11 cellular contexts compared by ENCODE assay signal in the genomic region with DNA sequence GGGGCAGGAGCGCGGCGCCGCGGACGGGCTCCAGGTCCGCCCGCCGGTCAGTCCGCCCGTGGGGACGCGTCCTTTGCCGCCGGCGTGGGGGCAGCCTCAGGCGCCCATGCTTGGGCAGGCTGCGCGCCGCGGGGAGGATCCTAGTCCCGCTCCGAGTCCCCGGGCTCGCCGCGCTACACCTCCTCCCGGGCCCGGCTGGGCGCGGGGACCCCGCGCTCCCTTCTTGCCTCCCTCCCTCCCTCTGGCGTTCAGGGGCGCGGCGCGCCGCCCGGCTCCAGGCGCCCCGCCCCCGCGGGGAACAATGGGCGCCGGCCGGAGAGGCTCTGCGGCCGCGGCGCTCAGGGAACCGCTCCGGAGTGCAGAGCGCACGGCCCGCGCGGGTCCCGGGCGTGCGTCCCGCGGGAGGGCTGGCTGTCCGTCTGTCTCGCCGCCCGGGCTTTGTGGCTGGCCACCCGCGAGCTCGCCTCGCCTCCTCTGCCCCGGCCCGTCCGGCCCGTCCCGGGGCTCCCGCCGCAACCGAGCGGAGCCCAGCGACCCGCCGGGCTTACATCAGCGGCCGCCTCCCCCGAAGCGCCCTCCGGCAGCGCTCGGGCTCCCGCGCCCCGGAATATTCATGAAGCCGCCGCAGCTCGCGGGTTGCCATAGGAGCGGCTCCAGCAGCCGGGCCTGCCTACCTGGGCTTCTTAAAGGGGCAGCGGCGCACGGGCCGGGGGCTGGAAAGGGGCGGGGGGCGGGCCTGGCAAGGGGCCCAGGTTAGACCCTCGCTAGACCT. TPM values are rescaled to one million over a fixed set of nuclear protein-coding genes. Genes with fewer than 3 reads are reported as not detected.
DNase-seq lines count a peak whose midpoint lies in the region; ATAC-seq, FAIRE-seq and TF ChIP-seq lines count a peak whose summit lies in the region.
"Had no signal": no experiment of that assay in that cellular context is flagged by ENCODE, and none has a peak within 500 bp of the region (broad histone marks: within the 10 kb centered on the region; RNA-seq: fewer than 3 reads in every experiment).

A gene (minus strand): TSS at position 658 of the 772 bp plus-strand sequence. CDS start 688 bp downstream, outside the sequence.

- H3K27me3 ChIP-seq in SK-N-SH (ENCODE audit: insufficient read depth) = peaks cover 39% of the 10 kb centered on the region
- H3K27me3 ChIP-seq in breast epithelium = peaks cover 7 to 64% of the 10 kb centered on the region in 2 donors

- H3K4me1 ChIP-seq in SK-N-SH (ENCODE audit: control insufficient read depth in 1 of 2, insufficient read depth in 2 of 2, low read depth in 1 of 2, low read length in 1 of 2) (peaks cover 0 to 3% of the 10 kb centered on the region in 2 experiments; a peak in 1 of 4 replicates), breast epithelium (peaks cover 0 to 8% of the 10 kb centered on the region in 2 donors)

- CTCF ChIA-PET in SK-N-SH (lab: Yijun Ruan, JAX) = interaction anchor here (1.3 kb wide), 1 partner anchor 268 kb away, joined by 3 read pairs; no protein-coding TSS in a partner anchor

- H3F3A ChIP-seq in SK-N-SH (replicated peaks; ENCODE audit: insufficient read depth) = no peaks in the 10 kb centered on the region

- H3K4me2 ChIP-seq in SK-N-SH = no peak within 1 kb of the TSS

- no peaks in the 10 kb centered on the region for H4K20me1 ChIP-seq in SK-N-SH (ENCODE audit: insufficient read depth)

- no peak within 1 kb of the TSS for H3K9ac ChIP-seq in SK-N-SH

- no peak; the same call in 1 of the 3 replicates for ATAC-seq in SK-N-SH treated with all-trans-retinoic acid at 6 μM for 48 hours
- ATAC-seq in GM21529 (IDR thresholded peaks at IDR 0.05; ENCODE audit: unreplicated experiment) = no peak
- ATAC-seq: K562 had no signal

- no peak for TF ChIP-seq RAD21 in SK-N-SH (IDR thresholded peaks at IDR 0.05; ENCODE audit: low read length)

- 0% methylated on average over 7 of the region's 106 CpGs for WGBS in SK-N-SH (ENCODE audit: low lambda C conversion rate)

- no peak within 1 kb of the TSS for H2AFZ ChIP-seq in SK-N-SH (ENCODE audit: low read depth)

- H3K9me3 ChIP-seq in SK-N-SH = no peaks in the 10 kb centered on the region
- H3K9me3 ChIP-seq in breast epithelium = no peaks in the 10 kb centered on the region

- POLR2A ChIA-PET in SK-N-SH (lab: Yijun Ruan, JAX) = no interaction called here

- DNase-seq in SK-N-SH (peak; percentile 81), breast epithelium (ENCODE audit: low spot score in 2 of 2) (no peak), left kidney (ENCODE audit: low read depth, low spot score) (peak; percentile 87), urothelium cell line (ENCODE audit: low spot score) (peak; percentile 60), ureter (ENCODE audit: low spot score) (no peak), epidermal melanocyte (ENCODE audit: insufficient read length, low spot score) (no peak)
- DNase-seq: naive B cell had no signal

- no peak for FAIRE-seq in urothelium cell line (lab: Jason Lieb, UNC)
- FAIRE-seq: K562 had no signal

- no peaks in the 10 kb centered on the region for H3K9me2 ChIP-seq in SK-N-SH

- TF ChIP-seq CTCF in SK-N-SH (IDR thresholded peaks at IDR 0.05) (no peak), breast epithelium (IDR thresholded peaks at IDR 0.05) (no peak)

- intact Hi-C loops in breast epithelium (cut with DNase I; ENCODE audit: low total_unique reads) = no loop called here

- no peak for TF ChIP-seq EP300 in SK-N-SH (IDR thresholded peaks at IDR 0.05; ENCODE audit: borderline replicate concordance in 1 of 2, low read depth in 1 of 2, low read length in 1 of 2)

- H3K27ac ChIP-seq in SK-N-SH (ENCODE audit: low read depth in 2 of 2, low read length in 1 of 2) (no peak within 1 kb of the TSS), breast epithelium (no peak within 1 kb of the TSS)

- H3K4me3 ChIP-seq in SK-N-SH (ENCODE audit: low read depth in 2 of 2, low read length in 1 of 2) = peak within 1 kb of the TSS in 1 of 2 experiments; percentile 42; a peak in 3 of 4 replicates
- peak within 1 kb of the TSS; percentile 22 to 60 (median 44) for H3K4me3 ChIP-seq in breast epithelium
- H3K4me3 ChIP-seq: K562 had no signal

- H3K79me2 ChIP-seq in SK-N-SH (ENCODE audit: insufficient read depth) = no peaks in the 10 kb centered on the region

- H3K36me3 ChIP-seq in SK-N-SH (replicated peaks in 1 of 2; ENCODE audit: control insufficient read depth in 1 of 2, insufficient read depth in 2 of 2, low read length in 1 of 2) (no peaks in the 10 kb centered on the region), breast epithelium (no peaks in the 10 kb centered on the region)

- TF ChIP-seq POLR2A in breast epithelium (IDR thresholded peaks at IDR 0.05) = no peak

TF ChIP-seq in SK-N-SH, 30 proteins besides CTCF, POLR2A, EP300 and RAD21 (continues in another document):
- TF ChIP-seq TAF1 (IDR thresholded peaks at IDR 0.05; ENCODE audit: borderline replicate concordance, low read depth, low read length) = no peak
- no peak for TF ChIP-seq EZH2phosphoT487 (IDR thresholded peaks at IDR 0.05; ENCODE audit: borderline replicate concordance, low read depth)
- TF ChIP-seq, protein P1, sequence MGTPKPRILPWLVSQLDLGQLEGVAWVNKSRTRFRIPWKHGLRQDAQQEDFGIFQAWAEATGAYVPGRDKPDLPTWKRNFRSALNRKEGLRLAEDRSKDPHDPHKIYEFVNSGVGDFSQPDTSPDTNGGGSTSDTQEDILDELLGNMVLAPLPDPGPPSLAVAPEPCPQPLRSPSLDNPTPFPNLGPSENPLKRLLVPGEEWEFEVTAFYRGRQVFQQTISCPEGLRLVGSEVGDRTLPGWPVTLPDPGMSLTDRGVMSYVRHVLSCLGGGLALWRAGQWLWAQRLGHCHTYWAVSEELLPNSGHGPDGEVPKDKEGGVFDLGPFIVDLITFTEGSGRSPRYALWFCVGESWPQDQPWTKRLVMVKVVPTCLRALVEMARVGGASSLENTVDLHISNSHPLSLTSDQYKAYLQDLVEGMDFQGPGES (IDR thresholded peaks at IDR 0.05; ENCODE audit: low read depth, low read length) = no peak
- TF ChIP-seq, protein P2, sequence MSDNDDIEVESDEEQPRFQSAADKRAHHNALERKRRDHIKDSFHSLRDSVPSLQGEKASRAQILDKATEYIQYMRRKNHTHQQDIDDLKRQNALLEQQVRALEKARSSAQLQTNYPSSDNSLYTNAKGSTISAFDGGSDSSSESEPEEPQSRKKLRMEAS (IDR thresholded peaks at IDR 0.05; ENCODE audit: low read depth) = no peak
- TF ChIP-seq, protein P3, sequence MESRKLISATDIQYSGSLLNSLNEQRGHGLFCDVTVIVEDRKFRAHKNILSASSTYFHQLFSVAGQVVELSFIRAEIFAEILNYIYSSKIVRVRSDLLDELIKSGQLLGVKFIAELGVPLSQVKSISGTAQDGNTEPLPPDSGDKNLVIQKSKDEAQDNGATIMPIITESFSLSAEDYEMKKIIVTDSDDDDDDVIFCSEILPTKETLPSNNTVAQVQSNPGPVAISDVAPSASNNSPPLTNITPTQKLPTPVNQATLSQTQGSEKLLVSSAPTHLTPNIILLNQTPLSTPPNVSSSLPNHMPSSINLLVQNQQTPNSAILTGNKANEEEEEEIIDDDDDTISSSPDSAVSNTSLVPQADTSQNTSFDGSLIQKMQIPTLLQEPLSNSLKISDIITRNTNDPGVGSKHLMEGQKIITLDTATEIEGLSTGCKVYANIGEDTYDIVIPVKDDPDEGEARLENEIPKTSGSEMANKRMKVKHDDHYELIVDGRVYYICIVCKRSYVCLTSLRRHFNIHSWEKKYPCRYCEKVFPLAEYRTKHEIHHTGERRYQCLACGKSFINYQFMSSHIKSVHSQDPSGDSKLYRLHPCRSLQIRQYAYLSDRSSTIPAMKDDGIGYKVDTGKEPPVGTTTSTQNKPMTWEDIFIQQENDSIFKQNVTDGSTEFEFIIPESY (IDR thresholded peaks at IDR 0.05; ENCODE audit: borderline replicate concordance, low read depth) = no peak
- TF ChIP-seq RCOR1 (IDR thresholded peaks at IDR 0.05; ENCODE audit: low read length) = no peak
- TF ChIP-seq JUND (IDR thresholded peaks at IDR 0.05) = no peak

TF ChIP-seq in SK-N-SH treated with all-trans-retinoic acid at 6 μM for 48 hours, 23 proteins besides CTCF, POLR2A, EP300 and RAD21:
- no peak for TF ChIP-seq ZFP30 (CRISPR knock-in tag; IDR thresholded peaks at IDR 0.05)

RNA-seq across cellular contexts. Expression of the gene that starts here (rescaled TPM):
- not detected in 2 replicates for polyA plus RNA-seq in SK-N-SH (2012; rRNA removed)
- not detected in 2 replicates for polyA plus RNA-seq in SK-N-SH (2012; cell fraction: cytosol; rRNA removed)
- not detected in 2 replicates for polyA plus RNA-seq in SK-N-SH (2012; cell fraction: nucleus; rRNA removed)
- total RNA-seq in breast epithelium = not detected
- total RNA-seq in ureter = 0.08 TPM
- total RNA-seq: CD4-positive, CD25-positive, alpha-beta regulatory T cell; K562 had no signal
- polyA plus RNA-seq: CD4-positive, CD25-positive, alpha-beta regulatory T cell; K562 had no signal

Comparison
In these comparisons a context has a peak if more than half of its experiments do, and no peak if none do; other contexts are left out.
1. Peak in DNase-seq in SK-N-SH; RNA of the gene not detected or under 1 TPM.
2. DNase-seq: peak in left kidney (single experiment) and urothelium cell line (single experiment); none in breast epithelium (0 of 2), ureter (single experiment) and epidermal melanocyte (single experiment).